ENCODE assay signal across 8 cellular contexts in genomic region chr17:82917656-82918345, GRCh38.
DNase-seq lines count a peak whose midpoint lies in the region; ATAC-seq and TF ChIP-seq lines count a peak whose summit lies in the region.

No MANE protein-coding gene starts in this region.

- DNase-seq in cardiac muscle cell (ENCODE audit: low read depth in 1 of 2, low spot score in 1 of 2) (peak; percentile 30 to 52), left cardiac atrium (no peak), foreskin keratinocyte (no peak), upper lobe of left lung (peak in 1 of 2 donors; percentile 58), RPMI8226 (no peak), NCI-H146 (lab: John Stamatoyannopoulos, UW) (no peak), DMS79 (lab: John Stamatoyannopoulos, UW) (no peak)
- peak; percentile 46 for DNase-seq in activated CD4-positive, alpha-beta T cell treated with anti-CD3 and anti-CD28 coated beads for 48 hours

- H3K4me1 ChIP-seq in cardiac muscle cell (ENCODE audit: low read depth): no peaks in the 10 kb centered on the region
- no peaks in the 10 kb centered on the region for H3K4me1 ChIP-seq in foreskin keratinocyte
- H3K4me1 ChIP-seq in upper lobe of left lung: peaks cover 0 to 5% (median 2%) of the 10 kb centered on the region in 4 donors

- H3K27ac ChIP-seq in cardiac muscle cell (no peak overlapping the region), foreskin keratinocyte (no peak overlapping the region), upper lobe of left lung (no peak overlapping the region)

- H3K4me3 ChIP-seq in cardiac muscle cell (no peak overlapping the region), upper lobe of left lung (no peak overlapping the region)

- no peak for TF ChIP-seq POLR2A in upper lobe of left lung (IDR thresholded peaks at IDR 0.05)

- ATAC-seq in left cardiac atrium (no peak), foreskin keratinocyte (no peak), upper lobe of left lung (ENCODE audit: low FRiP score in 2 of 2) (no peak)

- 78 to 79% methylated on average over 22 of the region's 22 CpGs for WGBS in upper lobe of left lung, 2 donors

- H3K36me3 ChIP-seq in cardiac muscle cell (no peaks in the 10 kb centered on the region), upper lobe of left lung (peaks cover 0 to 32% (median 23%) of the 10 kb centered on the region in 4 donors)

- TF ChIP-seq CTCF in cardiac muscle cell (IDR thresholded peaks at IDR 0.05; ENCODE audit: low read depth, low read length) (peak; percentile 58), foreskin keratinocyte (conservative IDR thresholded peaks at IDR 0.05) (peak; percentile 56), upper lobe of left lung (IDR thresholded peaks at IDR 0.05) (peak in 4 of 6 experiments; percentile 13 to 37 (median 24))

- H3K27me3 ChIP-seq in cardiac muscle cell (no peaks in the 10 kb centered on the region), foreskin keratinocyte (no peaks in the 10 kb centered on the region), upper lobe of left lung (no peaks in the 10 kb centered on the region)

- H3K9me3 ChIP-seq in cardiac muscle cell (ENCODE audit: low read depth) (no peaks in the 10 kb centered on the region), upper lobe of left lung (no peaks in the 10 kb centered on the region)

- intact Hi-C loops in left cardiac atrium (cut with DNase I): loop anchor here in 1 of 2 donors (10.0 kb wide), 1 partner anchor 133 kb away; no protein-coding TSS in a partner anchor

- no peak for TF ChIP-seq EP300 in upper lobe of left lung (IDR thresholded peaks at IDR 0.05)

Comparison
In these comparisons a context has a peak if more than half of its experiments do, and no peak if none do; other contexts are left out.
1. DNase-seq: peak in cardiac muscle cell (2 of 2) and activated CD4-positive, alpha-beta T cell treated with anti-CD3 and anti-CD28 coated beads for 48 hours (single experiment); none in left cardiac atrium (single experiment), foreskin keratinocyte (0 of 2), RPMI8226 (single experiment), NCI-H146 (single experiment) and DMS79 (single experiment).
2. Peak in every context shown above with its lines, with median percentiles within 50 percentile points of each other: CTCF ChIP-seq.